Comparison of ENCODE assay signal across 8 cellular contexts in genomic region chr1:211577826-211578639, GRCh38. TPM values are rescaled to one million over a fixed set of nuclear protein-coding genes. Genes with fewer than 3 reads are reported as not detected.
DNase-seq lines count a peak whose midpoint lies in the region; ATAC-seq, FAIRE-seq and TF ChIP-seq lines count a peak whose summit lies in the region.

No MANE protein-coding gene starts in this region.

- peak; percentile 50 for ATAC-seq in T-helper 17 cell

- peak overlapping the region; percentile 91 for H3K4me3 Mint-ChIP-seq in T-helper 17 cell

- DNase-seq in H54 (ENCODE audit: insufficient read length, low spot score): peak; percentile 60
- DNase-seq in M059J (ENCODE audit: low read depth): peak; percentile 65
- DNase-seq in T-helper 17 cell: peak; percentile 65 to 76 (median 74)
- DNase-seq in hepatic stellate cell (ENCODE audit: low spot score): peak; percentile 73
- DNase-seq in retinal pigment epithelial cell (ENCODE audit: low read depth): no peak
- no peak for DNase-seq in epidermal melanocyte (ENCODE audit: insufficient read length, low spot score)

- no peak for FAIRE-seq in H54 (lab: Jason Lieb, UNC)

- peak overlapping the region; percentile 39 for H3K27ac Mint-ChIP-seq in T-helper 17 cell

- no peaks in the 10 kb centered on the region for H3K36me3 Mint-ChIP-seq in T-helper 17 cell (ENCODE audit: low read depth)

- peaks cover 29% of the 10 kb centered on the region for H3K4me1 Mint-ChIP-seq in T-helper 17 cell

- TF ChIP-seq POLR2A in H54 (IDR thresholded peaks at IDR 0.05; ENCODE audit: low read depth, low read length): peak; percentile 25; the same call in 1 of the 2 replicates

- no peaks in the 10 kb centered on the region for H3K27me3 Mint-ChIP-seq in T-helper 17 cell

- no peaks in the 10 kb centered on the region for H3K9me3 ChIP-seq in T-helper 17 cell (ENCODE audit: control insufficient read depth, low read length, poor library complexity, severe bottlenecking)

- TF ChIP-seq CTCF in retinal pigment epithelial cell (conservative IDR thresholded peaks at IDR 0.05; ENCODE audit: low read depth, low read length): no peak

- peak overlapping the region; percentile 98 for H3K4me3 ChIP-seq in GM08714 (ENCODE audit: low read length)
- peak overlapping the region; percentile 91 for H3K4me3 ChIP-seq in retinal pigment epithelial cell (ENCODE audit: low read length)

- peak overlapping the region; percentile 80 for H3K27ac ChIP-seq in angular gyrus (ENCODE audit: low read depth, low read length)

RNA-seq across cellular contexts. Expression of gene SLC30A1, which starts 0.9 kb away (rescaled TPM):
- 8.2 and 16.1 TPM in 2 replicates for total RNA-seq in M059J (2014; rRNA removed; shearing (Covaris generic))
- 1 to 10 TPM; 4.8 to 9.5 TPM for total RNA-seq in T-helper 17 cell

Comparison
In these comparisons a context has a peak if more than half of its experiments do, and no peak if none do; other contexts are left out.
1. DNase-seq: peak in H54 (single experiment), M059J (single experiment), T-helper 17 cell (3 of 3) and hepatic stellate cell (single experiment); none in retinal pigment epithelial cell (single experiment) and epidermal melanocyte (single experiment).